1 cellular context compared by ENCODE assay signal in the genomic region with DNA sequence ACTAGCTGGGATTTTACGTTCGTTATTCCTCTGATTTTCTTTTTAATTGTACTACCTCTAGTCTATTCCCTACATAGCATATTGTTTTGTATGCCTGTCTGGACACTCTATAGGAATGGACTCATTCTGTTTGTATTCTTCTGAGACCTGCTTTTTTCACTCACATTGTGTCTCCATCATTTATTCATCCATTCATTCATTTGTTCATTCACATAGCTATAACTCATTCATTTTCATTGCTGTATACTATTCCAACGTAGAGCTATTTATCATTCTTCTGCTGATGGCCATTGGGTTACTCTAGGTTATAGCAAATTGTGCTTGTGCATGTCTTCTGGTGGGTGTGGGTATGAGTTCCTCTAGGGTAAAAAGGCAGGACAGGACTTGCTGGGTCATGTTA.
TF ChIP-seq lines count a peak whose summit lies in the region.

No MANE protein-coding gene starts in this region.

TF ChIP-seq in K562, 482 proteins besides CTCF, POLR2A, EP300 and RAD21 (continued from another document):
- TF ChIP-seq ZNF146 (CRISPR knock-in tag; IDR thresholded peaks at IDR 0.05; ENCODE audit: unreplicated experiment) (peak; percentile 99), KDM1A (IDR thresholded peaks at IDR 0.05) (0 out of 4 replicates have a peak, but pooled peaks of 1 of the 2 experiments have one; percentile 13), HDAC3 (IDR thresholded peaks at IDR 0.05; ENCODE audit: borderline replicate concordance, partially characterized antibody) (no peak), KDM4B (IDR thresholded peaks at IDR 0.05; ENCODE audit: borderline replicate concordance in 2 of 2, low read depth in 1 of 2) (no peak), GTF2A2 (tag; IDR thresholded peaks at IDR 0.05) (no peak), ZNF778 (CRISPR knock-in tag; IDR thresholded peaks at IDR 0.05) (no peak), ZNF57 (CRISPR knock-in tag; IDR thresholded peaks at IDR 0.05) (no peak), ZNF696 (CRISPR knock-in tag; conservative IDR thresholded peaks at IDR 0.05) (no peak), GABPA (tag; conservative IDR thresholded peaks at IDR 0.05; ENCODE audit: low read depth) (no peak), RBM14 (IDR thresholded peaks at IDR 0.05; ENCODE audit: borderline replicate concordance, insufficient read depth, low read depth, low read length) (no peak), ZNF24 (IDR thresholded peaks at IDR 0.05) (peak; percentile 79), NCOA1 (IDR thresholded peaks at IDR 0.05; ENCODE audit: low read depth) (no peak), CREM (IDR thresholded peaks at IDR 0.05; ENCODE audit: low read depth) (no peak), RBM25 (IDR thresholded peaks at IDR 0.05; ENCODE audit: low read depth, low read length, severe bottlenecking) (peak; percentile 58), ZNF436 (CRISPR knock-in tag; IDR thresholded peaks at IDR 0.05) (no peak)
- TF ChIP-seq, protein P1, sequence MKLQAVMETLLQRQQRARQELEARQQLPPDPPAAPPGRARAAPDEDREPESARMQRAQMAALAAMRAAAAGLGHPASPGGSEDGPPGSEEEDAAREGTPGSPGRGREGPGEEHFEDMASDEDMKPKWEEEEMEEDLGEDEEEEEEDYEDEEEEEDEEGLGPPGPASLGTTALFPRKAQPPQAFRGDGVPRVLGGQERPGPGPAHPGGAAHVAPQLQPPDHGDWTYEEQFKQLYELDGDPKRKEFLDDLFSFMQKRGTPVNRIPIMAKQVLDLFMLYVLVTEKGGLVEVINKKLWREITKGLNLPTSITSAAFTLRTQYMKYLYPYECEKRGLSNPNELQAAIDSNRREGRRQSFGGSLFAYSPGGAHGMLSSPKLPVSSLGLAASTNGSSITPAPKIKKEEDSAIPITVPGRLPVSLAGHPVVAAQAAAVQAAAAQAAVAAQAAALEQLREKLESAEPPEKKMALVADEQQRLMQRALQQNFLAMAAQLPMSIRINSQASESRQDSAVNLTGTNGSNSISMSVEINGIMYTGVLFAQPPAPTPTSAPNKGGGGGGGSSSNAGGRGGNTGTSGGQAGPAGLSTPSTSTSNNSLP (IDR thresholded peaks at IDR 0.05; ENCODE audit: borderline replicate concordance, low read depth, low read length), result no peak
- TF ChIP-seq, protein P2, sequence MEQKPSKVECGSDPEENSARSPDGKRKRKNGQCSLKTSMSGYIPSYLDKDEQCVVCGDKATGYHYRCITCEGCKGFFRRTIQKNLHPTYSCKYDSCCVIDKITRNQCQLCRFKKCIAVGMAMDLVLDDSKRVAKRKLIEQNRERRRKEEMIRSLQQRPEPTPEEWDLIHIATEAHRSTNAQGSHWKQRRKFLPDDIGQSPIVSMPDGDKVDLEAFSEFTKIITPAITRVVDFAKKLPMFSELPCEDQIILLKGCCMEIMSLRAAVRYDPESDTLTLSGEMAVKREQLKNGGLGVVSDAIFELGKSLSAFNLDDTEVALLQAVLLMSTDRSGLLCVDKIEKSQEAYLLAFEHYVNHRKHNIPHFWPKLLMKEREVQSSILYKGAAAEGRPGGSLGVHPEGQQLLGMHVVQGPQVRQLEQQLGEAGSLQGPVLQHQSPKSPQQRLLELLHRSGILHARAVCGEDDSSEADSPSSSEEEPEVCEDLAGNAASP (IDR thresholded peaks at IDR 0.05), result no peak
